Comparison of ENCODE assay signal across 14 cellular contexts in genomic region chr14:58963873-58964597, GRCh38.
"Had no signal": no experiment of that assay in that cellular context is flagged by ENCODE, and none has a peak within 500 bp of the region (broad histone marks: within the 10 kb centered on the region; RNA-seq: fewer than 3 reads in every experiment).

No MANE protein-coding gene starts in this region.

- H3K4me1 ChIP-seq: ascending aorta, breast epithelium, psoas muscle had no signal

- H3K4me1 Mint-ChIP-seq: activated T-helper 17 cell treated with anti-CD3 and anti-CD28 coated beads, Interleukin-2, amount 50 U/mL, for 72 hours had no signal

- H3K4me3 Mint-ChIP-seq: activated T-helper 17 cell treated with anti-CD3 and anti-CD28 coated beads, Interleukin-2, amount 50 U/mL, for 72 hours; dendritic cell treated with granulocyte-macrophage colony-stimulating factor and Interleukin-4, amounts not matched to agents 40 ng/mL and 50 ng/mL, for 4 days; nephron progenitor cell had no signal

- H3K36me3 ChIP-seq: ascending aorta, breast epithelium had no signal

- H3K9me3 ChIP-seq: ascending aorta, breast epithelium, psoas muscle had no signal

- H3K4me3 ChIP-seq: ascending aorta, breast epithelium, psoas muscle had no signal

- H3K27ac ChIP-seq: ascending aorta, breast epithelium, psoas muscle had no signal

- H3K27ac Mint-ChIP-seq: activated T-helper 17 cell treated with anti-CD3 and anti-CD28 coated beads, Interleukin-2, amount 50 U/mL, for 72 hours; dendritic cell treated with granulocyte-macrophage colony-stimulating factor and Interleukin-4, amounts not matched to agents 40 ng/mL and 50 ng/mL, for 4 days had no signal

- H3K27me3 ChIP-seq: ascending aorta, breast epithelium had no signal

- ATAC-seq: activated T-helper 17 cell treated with anti-CD3 and anti-CD28 coated beads, Interleukin-2, amount 50 U/mL, for 72 hours; psoas muscle; sciatic nerve; stimulated activated naive CD8-positive, alpha-beta T cell treated with anti-CD3 and anti-CD28 coated beads, Interleukin-15, Interleukin-2, amounts not matched to agents 100 U/mL and 50 U/mL, for 24 hours had no signal

- H3K27me3 Mint-ChIP-seq: activated T-helper 17 cell treated with anti-CD3 and anti-CD28 coated beads, Interleukin-2, amount 50 U/mL, for 72 hours; dendritic cell treated with granulocyte-macrophage colony-stimulating factor and Interleukin-4, amounts not matched to agents 40 ng/mL and 50 ng/mL, for 4 days had no signal

- DNase-seq: activated CD4-positive, alpha-beta T cell treated with anti-CD3 and anti-CD28 coated beads, Interleukin-2, amount 50 U/mL, for 48 hours; activated naive CD4-positive, alpha-beta T cell treated with Interleukin-2 at 50 U/mL for 16 hours; effector memory CD4-positive, alpha-beta T cell; foreskin melanocyte; nephron progenitor cell; psoas muscle; stimulated activated naive CD8-positive, alpha-beta T cell treated with anti-CD3 and anti-CD28 coated beads, Interleukin-15, Interleukin-2, amounts not matched to agents 100 U/mL and 50 U/mL, for 24 hours; T1000; trophoblast cell had no signal

- H3K9me3 Mint-ChIP-seq: activated T-helper 17 cell treated with anti-CD3 and anti-CD28 coated beads, Interleukin-2, amount 50 U/mL, for 72 hours; dendritic cell treated with granulocyte-macrophage colony-stimulating factor and Interleukin-4, amounts not matched to agents 40 ng/mL and 50 ng/mL, for 4 days had no signal
